8 cellular contexts compared by ENCODE assay signal in genomic region chr7:22565315-22565811, GRCh38.
DNase-seq lines count a peak whose midpoint lies in the region; ATAC-seq and TF ChIP-seq lines count a peak whose summit lies in the region.

No MANE protein-coding gene starts in this region.

- H3K27me3 ChIP-seq in Peyer's patch: no peaks in the 10 kb centered on the region

- ATAC-seq in natural killer cell treated with Interleukin-12 subunit alpha and Interleukin-12 subunit beta and Interleukin-15 and Interleukin-18, amount 100 ng/mL, for 72 hours: peak; percentile 55 to 74
- ATAC-seq in natural killer cell (no peak), HG03520 (IDR thresholded peaks at IDR 0.05; ENCODE audit: unreplicated experiment) (no peak)

- H3K27ac Mint-ChIP-seq in natural killer cell treated with Interleukin-12 subunit alpha and Interleukin-12 subunit beta and Interleukin-15 and Interleukin-18, amount 100 ng/mL, for 72 hours: peak overlapping the region; percentile 63 to 78
- H3K27ac Mint-ChIP-seq in natural killer cell: no peak overlapping the region

- TF ChIP-seq CTCF in natural killer cell (IDR thresholded peaks at IDR 0.05) (no peak), Peyer's patch (IDR thresholded peaks at IDR 0.05) (no peak)

- H3K36me3 ChIP-seq in Peyer's patch: no peaks in the 10 kb centered on the region

- peak overlapping the region in 1 of 4 donors; percentile 35 for H3K27ac ChIP-seq in Peyer's patch

- DNase-seq in natural killer cell treated with Interleukin-12 subunit alpha and Interleukin-12 subunit beta and Interleukin-15 and Interleukin-18, amount 100 ng/mL, for 72 hours (ENCODE audit: low spot score): no peak
- DNase-seq in natural killer cell (no peak), M059J (ENCODE audit: low read depth) (peak; percentile 94), dermis blood vessel endothelial cell (peak; percentile 55), renal cortical epithelial cell (ENCODE audit: low read depth) (peak; percentile 96), posterior vena cava (ENCODE audit: low spot score) (no peak), Peyer's patch (no peak)

- H3K9me3 Mint-ChIP-seq in natural killer cell treated with Interleukin-12 subunit alpha and Interleukin-12 subunit beta and Interleukin-15 and Interleukin-18, amount 100 ng/mL, for 72 hours: no peaks in the 10 kb centered on the region
- H3K9me3 Mint-ChIP-seq in natural killer cell: no peaks in the 10 kb centered on the region

- TF ChIP-seq POLR2A in Peyer's patch (IDR thresholded peaks at IDR 0.05): no peak

- H3K36me3 Mint-ChIP-seq in natural killer cell treated with Interleukin-12 subunit alpha and Interleukin-12 subunit beta and Interleukin-15 and Interleukin-18, amount 100 ng/mL, for 72 hours: peaks cover 10% of the 10 kb centered on the region
- H3K36me3 Mint-ChIP-seq in natural killer cell: no peaks in the 10 kb centered on the region

- H3K9me3 ChIP-seq in Peyer's patch: no peaks in the 10 kb centered on the region

- intact Hi-C loops in natural killer cell (cut with micrococcal nuclease) (no loop called here), posterior vena cava (cut with DNase I) (loop anchor here in 1 of 2 donors (5.0 kb wide), 1 partner anchor 162 kb away; the partner anchor contains the start of gene IL6)

- peaks cover 38 to 51% of the 10 kb centered on the region in 2 donors for H3K27me3 Mint-ChIP-seq in natural killer cell treated with Interleukin-12 subunit alpha and Interleukin-12 subunit beta and Interleukin-15 and Interleukin-18, amount 100 ng/mL, for 72 hours
- H3K27me3 Mint-ChIP-seq in natural killer cell (ENCODE audit: low read depth in 2 of 2): peaks cover 33 to 69% of the 10 kb centered on the region in 2 donors

- H3K4me1 ChIP-seq in Peyer's patch: peaks cover 0 to 13% (median 2%) of the 10 kb centered on the region in 4 donors

- peaks cover 38 to 59% of the 10 kb centered on the region in 2 donors for H3K4me1 Mint-ChIP-seq in natural killer cell treated with Interleukin-12 subunit alpha and Interleukin-12 subunit beta and Interleukin-15 and Interleukin-18, amount 100 ng/mL, for 72 hours (ENCODE audit: low read depth in 2 of 2)
- H3K4me1 Mint-ChIP-seq in natural killer cell: peaks cover 6 to 14% of the 10 kb centered on the region in 2 donors

- H3K4me3 Mint-ChIP-seq in natural killer cell treated with Interleukin-12 subunit alpha and Interleukin-12 subunit beta and Interleukin-15 and Interleukin-18, amount 100 ng/mL, for 72 hours: peak overlapping the region; percentile 83
- H3K4me3 Mint-ChIP-seq in natural killer cell: no peak overlapping the region

- no peak overlapping the region for H3K4me3 ChIP-seq in Peyer's patch

Comparison
In these comparisons a context has a peak if more than half of its experiments do, and no peak if none do; other contexts are left out.
1. ATAC-seq: peak in natural killer cell treated with Interleukin-12 subunit alpha and Interleukin-12 subunit beta and Interleukin-15 and Interleukin-18, amount 100 ng/mL, for 72 hours (2 of 2); none in natural killer cell (0 of 3) and HG03520 (single experiment).
2. H3K27ac Mint-ChIP-seq: peak in natural killer cell treated with Interleukin-12 subunit alpha and Interleukin-12 subunit beta and Interleukin-15 and Interleukin-18, amount 100 ng/mL, for 72 hours (2 of 2); none in natural killer cell (0 of 2).
3. DNase-seq: peak in M059J (single experiment), dermis blood vessel endothelial cell (single experiment) and renal cortical epithelial cell (single experiment); none in natural killer cell treated with Interleukin-12 subunit alpha and Interleukin-12 subunit beta and Interleukin-15 and Interleukin-18, amount 100 ng/mL, for 72 hours (single experiment), natural killer cell (single experiment), posterior vena cava (single experiment) and Peyer's patch (0 of 3).